ENCODE assay signal across 10 cellular contexts in genomic region chr4:6362896-6363295, GRCh38.
A peak's percentile ranks its signal among the peaks of the same experiment; 100 is the strongest.
DNase-seq lines count a peak whose midpoint lies in the region; ATAC-seq and TF ChIP-seq lines count a peak whose summit lies in the region.
"Had no signal": no experiment of that assay in that cellular context is flagged by ENCODE, and none has a peak within 500 bp of the region (broad histone marks: within the 10 kb centered on the region; RNA-seq: fewer than 3 reads in every experiment).

No MANE protein-coding gene starts in this region.

- H3K27me3 Mint-ChIP-seq in activated naive CD8-positive, alpha-beta T cell treated with anti-CD3 and anti-CD28 coated beads, Interleukin-2, amount 50 U/mL, for 24 hours, result no peaks in the 10 kb centered on the region

- no peaks in the 10 kb centered on the region for H3K36me3 Mint-ChIP-seq in activated naive CD8-positive, alpha-beta T cell treated with anti-CD3 and anti-CD28 coated beads, Interleukin-2, amount 50 U/mL, for 24 hours (ENCODE audit: low read depth)

- H3K27ac Mint-ChIP-seq in activated naive CD8-positive, alpha-beta T cell treated with anti-CD3 and anti-CD28 coated beads, Interleukin-2, amount 50 U/mL, for 24 hours, result no peak overlapping the region
- H3K27ac Mint-ChIP-seq: stimulated activated naive CD8-positive, alpha-beta T cell treated with anti-CD3 and anti-CD28 coated beads, Interleukin-15, Interleukin-2, amounts not matched to agents 100 ng/mL and 50 ng/mL, for 24 hours had no signal

- no peaks in the 10 kb centered on the region for H3K9me3 Mint-ChIP-seq in activated naive CD8-positive, alpha-beta T cell treated with anti-CD3 and anti-CD28 coated beads, Interleukin-2, amount 50 U/mL, for 24 hours
- H3K9me3 Mint-ChIP-seq: stimulated activated naive CD8-positive, alpha-beta T cell treated with anti-CD3 and anti-CD28 coated beads, Interleukin-15, Interleukin-2, amounts not matched to agents 100 ng/mL and 50 ng/mL, for 24 hours had no signal

- no peak overlapping the region for H3K4me3 Mint-ChIP-seq in activated naive CD8-positive, alpha-beta T cell treated with anti-CD3 and anti-CD28 coated beads, Interleukin-2, amount 50 U/mL, for 24 hours
- H3K4me3 Mint-ChIP-seq: stimulated activated naive CD8-positive, alpha-beta T cell treated with anti-CD3 and anti-CD28 coated beads, Interleukin-15, Interleukin-2, amounts not matched to agents 100 ng/mL and 50 ng/mL, for 24 hours had no signal

- no peak for TF ChIP-seq EP300 in Ishikawa (IDR thresholded peaks at IDR 0.05; ENCODE audit: borderline replicate concordance)

- DNase-seq in ELF-1 (ENCODE audit: low read depth, low spot score) (peak; percentile 76), left lobe of liver (ENCODE audit: low spot score) (no peak), T1000 (lab: John Stamatoyannopoulos, UW) (no peak), SHP77 (lab: John Stamatoyannopoulos, UW) (no peak), SW480 (ENCODE audit: low spot score) (no peak)
- DNase-seq in activated naive CD8-positive, alpha-beta T cell treated with anti-CD3 and anti-CD28 coated beads, Interleukin-2, amount 50 U/mL, for 24 hours, result peak; percentile 45
- DNase-seq: NCI-H226 had no signal

- no peak for ATAC-seq in activated naive CD8-positive, alpha-beta T cell treated with anti-CD3 and anti-CD28 coated beads, Interleukin-2, amount 50 U/mL, for 24 hours
- ATAC-seq in left lobe of liver (peak; percentile 58), HG02763 (IDR thresholded peaks at IDR 0.05; ENCODE audit: unreplicated experiment) (no peak)

- TF ChIP-seq RAD21 in Ishikawa (IDR thresholded peaks at IDR 0.05; ENCODE audit: low read depth), result no peak

- no peaks in the 10 kb centered on the region for H3K4me1 Mint-ChIP-seq in activated naive CD8-positive, alpha-beta T cell treated with anti-CD3 and anti-CD28 coated beads, Interleukin-2, amount 50 U/mL, for 24 hours

TF ChIP-seq in Ishikawa, 13 proteins besides CTCF, POLR2A, EP300 and RAD21:
- 0 out of 2 replicates have a peak, but pooled peaks have one; percentile 21 for TF ChIP-seq MAX (IDR thresholded peaks at IDR 0.05)
- TF ChIP-seq TEAD4 (IDR thresholded peaks at IDR 0.05), result peak; percentile 84
- TF ChIP-seq YY1 (IDR thresholded peaks at IDR 0.05; ENCODE audit: low read depth), result 0 out of 2 replicates have a peak, but pooled peaks have one; percentile 41
- TF ChIP-seq, protein P1, sequence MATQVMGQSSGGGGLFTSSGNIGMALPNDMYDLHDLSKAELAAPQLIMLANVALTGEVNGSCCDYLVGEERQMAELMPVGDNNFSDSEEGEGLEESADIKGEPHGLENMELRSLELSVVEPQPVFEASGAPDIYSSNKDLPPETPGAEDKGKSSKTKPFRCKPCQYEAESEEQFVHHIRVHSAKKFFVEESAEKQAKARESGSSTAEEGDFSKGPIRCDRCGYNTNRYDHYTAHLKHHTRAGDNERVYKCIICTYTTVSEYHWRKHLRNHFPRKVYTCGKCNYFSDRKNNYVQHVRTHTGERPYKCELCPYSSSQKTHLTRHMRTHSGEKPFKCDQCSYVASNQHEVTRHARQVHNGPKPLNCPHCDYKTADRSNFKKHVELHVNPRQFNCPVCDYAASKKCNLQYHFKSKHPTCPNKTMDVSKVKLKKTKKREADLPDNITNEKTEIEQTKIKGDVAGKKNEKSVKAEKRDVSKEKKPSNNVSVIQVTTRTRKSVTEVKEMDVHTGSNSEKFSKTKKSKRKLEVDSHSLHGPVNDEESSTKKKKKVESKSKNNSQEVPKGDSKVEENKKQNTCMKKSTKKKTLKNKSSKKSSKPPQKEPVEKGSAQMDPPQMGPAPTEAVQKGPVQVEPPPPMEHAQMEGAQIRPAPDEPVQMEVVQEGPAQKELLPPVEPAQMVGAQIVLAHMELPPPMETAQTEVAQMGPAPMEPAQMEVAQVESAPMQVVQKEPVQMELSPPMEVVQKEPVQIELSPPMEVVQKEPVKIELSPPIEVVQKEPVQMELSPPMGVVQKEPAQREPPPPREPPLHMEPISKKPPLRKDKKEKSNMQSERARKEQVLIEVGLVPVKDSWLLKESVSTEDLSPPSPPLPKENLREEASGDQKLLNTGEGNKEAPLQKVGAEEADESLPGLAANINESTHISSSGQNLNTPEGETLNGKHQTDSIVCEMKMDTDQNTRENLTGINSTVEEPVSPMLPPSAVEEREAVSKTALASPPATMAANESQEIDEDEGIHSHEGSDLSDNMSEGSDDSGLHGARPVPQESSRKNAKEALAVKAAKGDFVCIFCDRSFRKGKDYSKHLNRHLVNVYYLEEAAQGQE (IDR thresholded peaks at IDR 0.05; ENCODE audit: low read depth), result peak; percentile 98
- TF ChIP-seq FOXM1 (IDR thresholded peaks at IDR 0.05; ENCODE audit: borderline replicate concordance, low read depth), result no peak
- no peak for TF ChIP-seq ZBTB7A (IDR thresholded peaks at IDR 0.05; ENCODE audit: low read depth)
TF ChIP-seq in Ishikawa: peak in this region for 4.

Comparison
In these comparisons a context has a peak if more than half of its experiments do, and no peak if none do; other contexts are left out.
1. DNase-seq: peak in ELF-1 (single experiment) and activated naive CD8-positive, alpha-beta T cell treated with anti-CD3 and anti-CD28 coated beads, Interleukin-2, amount 50 U/mL, for 24 hours (single experiment); none in left lobe of liver (single experiment), T1000 (single experiment), SHP77 (0 of 2) and SW480 (single experiment).